ENCODE assay signal across 8 cellular contexts in the genomic region with DNA sequence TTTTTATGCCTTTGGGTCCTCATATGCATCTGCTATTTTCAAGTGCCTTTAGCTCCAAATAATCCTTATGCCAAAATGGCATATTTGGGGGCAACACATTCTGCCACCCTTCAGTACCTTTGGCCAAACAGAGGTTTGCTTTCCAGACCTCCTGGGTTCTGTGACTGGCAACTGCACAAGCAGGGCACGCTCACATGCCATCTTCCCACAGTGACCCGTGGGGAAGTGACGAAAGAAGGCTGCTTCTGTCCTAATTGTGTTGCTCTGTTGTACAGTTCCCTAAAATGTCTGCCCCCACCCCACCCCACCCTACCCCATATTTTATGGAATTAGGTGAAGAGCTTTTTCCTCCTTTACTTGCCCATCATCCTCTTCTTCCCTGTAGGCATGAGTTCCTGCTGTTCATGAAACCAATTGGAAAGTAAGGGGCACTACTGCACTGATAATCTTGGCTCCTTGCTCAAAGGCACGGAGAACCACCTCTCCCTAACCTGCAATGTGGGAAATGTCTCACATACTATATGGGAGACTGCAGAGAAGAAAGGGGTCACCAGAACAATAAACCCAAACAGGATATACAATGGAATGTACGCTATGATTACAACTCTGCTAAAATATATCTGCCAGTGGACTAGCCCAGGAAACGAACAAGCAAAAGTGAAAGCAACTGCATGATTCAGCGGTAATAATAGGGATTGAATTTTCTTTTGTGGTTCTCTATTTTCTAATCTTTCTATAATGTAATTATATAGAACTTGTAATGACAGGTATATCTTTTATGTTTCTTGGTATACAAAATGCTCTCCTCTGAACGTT. TPM values are rescaled to one million over a fixed set of nuclear protein-coding genes. Genes with fewer than 3 reads are reported as not detected.
DNase-seq lines count a peak whose midpoint lies in the region; ATAC-seq and TF ChIP-seq lines count a peak whose summit lies in the region.

No MANE protein-coding gene starts in this region.

- intact Hi-C loops in PC-3 (cut with micrococcal nuclease) (no loop called here), ascending aorta (cut with DNase I) (no loop called here), left lung (cut with DNase I) (no loop called here)

- H3K9me3 ChIP-seq in PC-3 (ENCODE audit: low read length) = no peaks in the 10 kb centered on the region
- no peaks in the 10 kb centered on the region for H3K9me3 ChIP-seq in ascending aorta
- H3K9me3 ChIP-seq in left lung = no peaks in the 10 kb centered on the region
- no peaks in the 10 kb centered on the region for H3K9me3 ChIP-seq in thoracic aorta

- CTCF ChIA-PET in PC-3 (lab: Charles Lee) = no interaction called here

- H3K27me3 ChIP-seq in PC-3 (ENCODE audit: low read length) = no peaks in the 10 kb centered on the region
- no peaks in the 10 kb centered on the region for H3K27me3 ChIP-seq in ascending aorta
- no peaks in the 10 kb centered on the region for H3K27me3 ChIP-seq in left lung
- H3K27me3 ChIP-seq in thoracic aorta (replicated peaks; ENCODE audit: insufficient read depth) = no peaks in the 10 kb centered on the region

- H3K4me3 ChIP-seq in GM12875 (ENCODE audit: low read depth, low read length) (peak overlapping the region; percentile 18), PC-3 (ENCODE audit: low read length) (peak overlapping the region; percentile 44; the same call in 1 of the 2 replicates), ascending aorta (peak overlapping the region; percentile 23 to 51), left lung (peak overlapping the region; percentile 18 to 40), thoracic aorta (peak overlapping the region; percentile 63)

- H3K4me1 ChIP-seq in PC-3 (ENCODE audit: insufficient read depth, low read length) (peaks cover 6% of the 10 kb centered on the region; the same call in 1 of the 2 replicates), ascending aorta (peaks cover 0 to 2% of the 10 kb centered on the region in 2 donors), left lung (peaks cover 15 to 68% of the 10 kb centered on the region in 2 donors), thoracic aorta (ENCODE audit: control insufficient read depth in 1 of 2, low read depth in 2 of 2) (peaks cover 0 to 5% of the 10 kb centered on the region in 2 donors)

- POLR2A ChIA-PET in PC-3 (lab: Charles Lee; ENCODE audit: unreplicated experiment) = no interaction called here

- DNase-seq in PC-3 (peak; percentile 6), ascending aorta (ENCODE audit: low spot score in 2 of 2) (peak in 1 of 2 donors; percentile 74), left lung (peak; percentile 80 to 82), thoracic aorta (ENCODE audit: low spot score) (no peak), T1000 (lab: John Stamatoyannopoulos, UW) (no peak)

- H3F3A ChIP-seq in PC-3 (ENCODE audit: low read length, unreplicated experiment) = no peaks in the 10 kb centered on the region

- ATAC-seq in PC-3 (no peak), left lung (peak; percentile 67), thoracic aorta (ENCODE audit: insufficient number of reproducible peaks, low FRiP score, low read depth) (no peak), GM21576 (IDR thresholded peaks at IDR 0.05; ENCODE audit: unreplicated experiment) (no peak), HG02840 (IDR thresholded peaks at IDR 0.05; ENCODE audit: low FRiP score, unreplicated experiment) (no peak)

- H3K36me3 ChIP-seq in PC-3 (ENCODE audit: low read depth, low read length) (no peaks in the 10 kb centered on the region), ascending aorta (no peaks in the 10 kb centered on the region), left lung (no peaks in the 10 kb centered on the region), thoracic aorta (no peaks in the 10 kb centered on the region)

- H4K20me1 ChIP-seq in PC-3 (ENCODE audit: low read length) = no peaks in the 10 kb centered on the region

- no peaks in the 10 kb centered on the region for H3K79me2 ChIP-seq in PC-3 (ENCODE audit: low read length)

- BruUV-seq in PC-3 (replicated peaks; lab: Mats Ljungman, UMichigan) = no TSS peak

- H3K9ac ChIP-seq in PC-3 (ENCODE audit: low read length) = no peak overlapping the region

- no peaks in the 10 kb centered on the region for H3K9me2 ChIP-seq in PC-3 (replicated peaks; ENCODE audit: low read length)

- H3K4me2 ChIP-seq in PC-3 (ENCODE audit: low read length) = peak overlapping the region; percentile 77

- H2AFZ ChIP-seq in PC-3 (ENCODE audit: low read length) = peak overlapping the region; percentile 84

- TF ChIP-seq CTCF in GM12875 (IDR thresholded peaks at IDR 0.05; ENCODE audit: borderline replicate concordance, insufficient read depth, low read depth, low read length) (no peak), PC-3 (conservative IDR thresholded peaks at IDR 0.05; ENCODE audit: low read depth, low read length) (no peak), ascending aorta (IDR thresholded peaks at IDR 0.05) (no peak), left lung (IDR thresholded peaks at IDR 0.05) (no peak), thoracic aorta (IDR thresholded peaks at IDR 0.05) (no peak)

- H3K27ac ChIP-seq in PC-3 (ENCODE audit: low read length) = no peak overlapping the region
- H3K27ac ChIP-seq in ascending aorta = peak overlapping the region; percentile 12 to 38
- peak overlapping the region; percentile 78 to 91 for H3K27ac ChIP-seq in left lung
- H3K27ac ChIP-seq in thoracic aorta = no peak overlapping the region

RNA-seq across cellular contexts. Expression of a gene that starts 3.3 kb away (rescaled TPM):
- total RNA-seq in PC-3 (2014; rRNA removed) (not detected in 2 replicates), ascending aorta (not detected), left lung (1 to 10 TPM; 2.1 to 4.0 TPM), thoracic aorta (1 to 10 TPM; 4.1 to 4.2 TPM)

RNA-seq across cellular contexts. Expression of a gene that starts 19.8 kb away (rescaled TPM):
- total RNA-seq in PC-3 (2014; rRNA removed) (not detected in 2 replicates), ascending aorta (not detected), left lung (under 1 TPM; 0.21 to 0.26 TPM), thoracic aorta (not detected)

RNA-seq across cellular contexts. Expression of a gene that starts 37.6 kb away (rescaled TPM):
- total RNA-seq in PC-3 (2014; rRNA removed) (2.4 and 3.9 TPM in 2 replicates), ascending aorta (5.6 TPM), left lung (1 to 10 TPM; 5.9 to 6.4 TPM), thoracic aorta (1 to 10 TPM; 1.1 to 2.8 TPM)

RNA-seq across cellular contexts. Expression of a gene that starts 46.3 kb away (rescaled TPM):
- total RNA-seq in PC-3 (2014; rRNA removed) (70.2 and 84.9 TPM in 2 replicates), ascending aorta (59.5 TPM), left lung (100 to 1,000 TPM; 173 to 195 TPM), thoracic aorta (10 to 100 TPM; 44.5 to 68.3 TPM)

Comparison
In these comparisons a context has a peak if more than half of its experiments do, and no peak if none do; other contexts are left out.
1. DNase-seq: peak in PC-3 (single experiment) and left lung (2 of 2); none in thoracic aorta (single experiment) and T1000 (single experiment).
2. H3K27ac ChIP-seq: peak in ascending aorta (2 of 2) and left lung (2 of 2); none in PC-3 (single experiment) and thoracic aorta (0 of 2).
3. Peak in every context shown above with its lines, with median percentiles within 50 percentile points of each other: H3K4me3 ChIP-seq.